1 cellular context compared by ENCODE assay signal in the genomic region with DNA sequence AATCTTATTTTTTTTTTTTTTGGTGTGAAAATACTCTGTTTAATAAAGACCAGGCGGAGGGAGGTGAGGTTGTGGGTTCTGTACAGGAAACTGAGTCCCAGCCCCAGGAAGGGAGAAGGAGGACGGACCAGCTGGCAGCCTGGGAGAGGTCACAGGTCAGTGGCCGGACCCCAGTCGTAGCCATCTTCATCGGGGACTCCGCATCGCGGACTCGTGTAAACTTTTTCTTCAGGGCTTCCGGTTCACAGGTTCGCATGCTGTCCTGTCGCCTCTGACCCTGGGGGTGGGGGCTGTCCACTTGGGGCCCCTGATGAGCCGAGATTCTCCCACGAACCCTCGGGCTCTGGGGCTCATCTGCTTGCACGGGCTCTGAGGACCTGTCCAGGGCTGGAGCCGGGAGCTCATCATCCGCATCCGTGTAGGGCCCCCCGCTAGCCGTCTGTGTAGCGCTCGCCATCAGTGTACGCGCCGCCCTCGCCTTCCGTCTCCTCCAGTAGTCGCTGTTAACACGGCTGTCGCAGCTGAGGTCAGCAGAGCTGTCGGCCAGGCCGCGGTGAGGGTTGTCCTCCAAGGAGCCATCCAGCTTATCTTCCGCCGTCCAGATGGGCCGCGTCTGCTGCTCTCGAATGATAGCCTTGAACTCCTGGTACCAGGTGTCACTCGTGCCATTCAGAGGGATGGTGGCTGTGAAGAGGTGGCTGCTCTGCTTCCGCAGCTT.
TF ChIP-seq lines count a peak whose summit lies in the region.

No MANE protein-coding gene starts in this region.

TF ChIP-seq in GM23338, 12 proteins besides CTCF, POLR2A, EP300 and RAD21:
- TF ChIP-seq CREB1 (CRISPR knock-in tag; IDR thresholded peaks at IDR 0.05; ENCODE audit: low read depth) = 0 out of 2 replicates have a peak, but pooled peaks have one; percentile 31
- TF ChIP-seq, protein P1, sequence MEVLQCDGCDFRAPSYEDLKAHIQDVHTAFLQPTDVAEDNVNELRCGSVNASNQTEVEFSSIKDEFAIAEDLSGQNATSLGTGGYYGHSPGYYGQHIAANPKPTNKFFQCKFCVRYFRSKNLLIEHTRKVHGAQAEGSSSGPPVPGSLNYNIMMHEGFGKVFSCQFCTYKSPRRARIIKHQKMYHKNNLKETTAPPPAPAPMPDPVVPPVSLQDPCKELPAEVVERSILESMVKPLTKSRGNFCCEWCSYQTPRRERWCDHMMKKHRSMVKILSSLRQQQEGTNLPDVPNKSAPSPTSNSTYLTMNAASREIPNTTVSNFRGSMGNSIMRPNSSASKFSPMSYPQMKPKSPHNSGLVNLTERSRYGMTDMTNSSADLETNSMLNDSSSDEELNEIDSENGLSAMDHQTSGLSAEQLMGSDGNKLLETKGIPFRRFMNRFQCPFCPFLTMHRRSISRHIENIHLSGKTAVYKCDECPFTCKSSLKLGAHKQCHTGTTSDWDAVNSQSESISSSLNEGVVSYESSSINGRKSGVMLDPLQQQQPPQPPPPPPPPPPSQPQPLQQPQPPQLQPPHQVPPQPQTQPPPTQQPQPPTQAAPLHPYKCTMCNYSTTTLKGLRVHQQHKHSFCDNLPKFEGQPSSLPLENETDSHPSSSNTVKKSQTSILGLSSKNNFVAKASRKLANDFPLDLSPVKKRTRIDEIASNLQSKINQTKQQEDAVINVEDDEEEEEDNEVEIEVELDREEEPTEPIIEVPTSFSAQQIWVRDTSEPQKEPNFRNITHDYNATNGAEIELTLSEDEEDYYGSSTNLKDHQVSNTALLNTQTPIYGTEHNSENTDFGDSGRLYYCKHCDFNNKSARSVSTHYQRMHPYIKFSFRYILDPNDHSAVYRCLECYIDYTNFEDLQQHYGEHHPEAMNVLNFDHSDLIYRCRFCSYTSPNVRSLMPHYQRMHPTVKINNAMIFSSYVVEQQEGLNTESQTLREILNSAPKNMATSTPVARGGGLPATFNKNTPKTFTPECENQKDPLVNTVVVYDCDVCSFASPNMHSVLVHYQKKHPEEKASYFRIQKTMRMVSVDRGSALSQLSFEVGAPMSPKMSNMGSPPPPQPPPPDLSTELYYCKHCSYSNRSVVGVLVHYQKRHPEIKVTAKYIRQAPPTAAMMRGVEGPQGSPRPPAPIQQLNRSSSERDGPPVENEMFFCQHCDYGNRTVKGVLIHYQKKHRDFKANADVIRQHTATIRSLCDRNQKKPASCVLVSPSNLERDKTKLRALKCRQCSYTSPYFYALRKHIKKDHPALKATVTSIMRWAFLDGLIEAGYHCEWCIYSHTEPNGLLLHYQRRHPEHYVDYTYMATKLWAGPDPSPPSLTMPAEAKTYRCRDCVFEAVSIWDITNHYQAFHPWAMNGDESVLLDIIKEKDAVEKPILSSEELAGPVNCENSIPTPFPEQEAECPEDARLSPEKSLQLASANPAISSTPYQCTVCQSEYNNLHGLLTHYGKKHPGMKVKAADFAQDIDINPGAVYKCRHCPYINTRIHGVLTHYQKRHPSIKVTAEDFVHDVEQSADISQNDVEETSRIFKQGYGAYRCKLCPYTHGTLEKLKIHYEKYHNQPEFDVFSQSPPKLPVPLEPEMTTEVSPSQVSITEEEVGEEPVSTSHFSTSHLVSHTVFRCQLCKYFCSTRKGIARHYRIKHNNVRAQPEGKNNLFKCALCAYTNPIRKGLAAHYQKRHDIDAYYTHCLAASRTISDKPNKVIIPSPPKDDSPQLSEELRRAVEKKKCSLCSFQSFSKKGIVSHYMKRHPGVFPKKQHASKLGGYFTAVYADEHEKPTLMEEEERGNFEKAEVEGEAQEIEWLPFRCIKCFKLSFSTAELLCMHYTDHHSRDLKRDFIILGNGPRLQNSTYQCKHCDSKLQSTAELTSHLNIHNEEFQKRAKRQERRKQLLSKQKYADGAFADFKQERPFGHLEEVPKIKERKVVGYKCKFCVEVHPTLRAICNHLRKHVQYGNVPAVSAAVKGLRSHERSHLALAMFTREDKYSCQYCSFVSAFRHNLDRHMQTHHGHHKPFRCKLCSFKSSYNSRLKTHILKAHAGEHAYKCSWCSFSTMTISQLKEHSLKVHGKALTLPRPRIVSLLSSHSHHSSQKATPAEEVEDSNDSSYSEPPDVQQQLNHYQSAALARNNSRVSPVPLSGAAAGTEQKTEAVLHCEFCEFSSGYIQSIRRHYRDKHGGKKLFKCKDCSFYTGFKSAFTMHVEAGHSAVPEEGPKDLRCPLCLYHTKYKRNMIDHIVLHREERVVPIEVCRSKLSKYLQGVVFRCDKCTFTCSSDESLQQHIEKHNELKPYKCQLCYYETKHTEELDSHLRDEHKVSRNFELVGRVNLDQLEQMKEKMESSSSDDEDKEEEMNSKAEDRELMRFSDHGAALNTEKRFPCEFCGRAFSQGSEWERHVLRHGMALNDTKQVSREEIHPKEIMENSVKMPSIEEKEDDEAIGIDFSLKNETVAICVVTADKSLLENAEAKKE (CRISPR knock-in tag; IDR thresholded peaks at IDR 0.05) = no peak
